23 cellular contexts compared by ENCODE assay signal in genomic region chr9:25449503-25449902, GRCh38.
DNase-seq lines count a peak whose midpoint lies in the region; ATAC-seq, FAIRE-seq and TF ChIP-seq lines count a peak whose summit lies in the region.
"Had no signal": no experiment of that assay in that cellular context is flagged by ENCODE, and none has a peak within 500 bp of the region (broad histone marks: within the 10 kb centered on the region; RNA-seq: fewer than 3 reads in every experiment).

No MANE protein-coding gene starts in this region.

- H3K27ac ChIP-seq in effector memory CD4-positive, alpha-beta T cell (ENCODE audit: insufficient read depth, low read length, poor library complexity, severe bottlenecking): no peak overlapping the region
- H3K27ac ChIP-seq: GM23248, HL-60 had no signal

- CTCF ChIA-PET in HEK293T (lab: Yijun Ruan, JAX): no interaction called here

- POLR2A ChIA-PET in HEK293T (lab: Yijun Ruan, JAX): no interaction called here

- no peaks in the 10 kb centered on the region for H3K4me1 ChIP-seq in effector memory CD4-positive, alpha-beta T cell (ENCODE audit: control insufficient read depth, insufficient read depth, low read length, poor library complexity, severe bottlenecking)
- H3K4me1 ChIP-seq: BE2C, HAP-1 had no signal

- DNase-seq in HT1080 (ENCODE audit: low read depth) (peak; percentile 22), bronchial epithelial cell (ENCODE audit: low read depth) (peak; percentile 41), glomerular visceral epithelial cell (ENCODE audit: extremely low spot score) (peak; percentile 7), HEK293T (ENCODE audit: extremely low spot score) (no peak), NCI-H1436 treated with DMSO at 0.1 percent for 48 hours (lab: John Stamatoyannopoulos, UW) (no peak), nucleus accumbens (lab: John Stamatoyannopoulos, UW) (no peak)
- no peak for DNase-seq in effector memory CD4-positive, alpha-beta T cell
- DNase-seq: ACHN; BE2C; C1 segment of cervical spinal cord; CD4-positive, CD25-positive, alpha-beta regulatory T cell; CD8-positive, alpha-beta memory T cell; COR-L47; DMS79 treated with DMSO at 0.1 percent for 48 hours; GF-D8; GM23248; IMR-90 had no signal

- TF ChIP-seq CTCF in bronchial epithelial cell (IDR thresholded peaks at IDR 0.05; ENCODE audit: insufficient read depth, low read length, severe bottlenecking): no peak

- FAIRE-seq in bronchial epithelial cell (lab: Jason Lieb, UNC): no peak
- FAIRE-seq: A204.1, HTR-8/SVneo, K562 had no signal

- H3K36me3 ChIP-seq in bronchial epithelial cell (ENCODE audit: control insufficient read depth, insufficient read depth, low read length): no peaks in the 10 kb centered on the region
- H3K36me3 ChIP-seq in effector memory CD4-positive, alpha-beta T cell (ENCODE audit: control insufficient read depth, insufficient read depth, low read length): no peaks in the 10 kb centered on the region
- H3K36me3 ChIP-seq: BE2C, HAP-1 had no signal

- H3K4me3 ChIP-seq in bronchial epithelial cell (ENCODE audit: low read depth, low read length): no peak overlapping the region
- no peak overlapping the region for H3K4me3 ChIP-seq in effector memory CD4-positive, alpha-beta T cell (ENCODE audit: insufficient read depth, low read depth, low read length, poor library complexity, severe bottlenecking)
- H3K4me3 ChIP-seq: GM23248, HAP-1, K562 had no signal

- H3K9me3 ChIP-seq in effector memory CD4-positive, alpha-beta T cell (ENCODE audit: control insufficient read depth, low read length): no peaks in the 10 kb centered on the region
- H3K9me3 ChIP-seq: BE2C, HAP-1 had no signal

- no peaks in the 10 kb centered on the region for H3K27me3 ChIP-seq in bronchial epithelial cell (ENCODE audit: control insufficient read depth, insufficient read depth, low read length)
- H3K27me3 ChIP-seq in effector memory CD4-positive, alpha-beta T cell (replicated peaks; ENCODE audit: control insufficient read depth, insufficient read depth, low read length, poor library complexity, severe bottlenecking): no peaks in the 10 kb centered on the region

- ATAC-seq in GM18868 (IDR thresholded peaks at IDR 0.05; ENCODE audit: unreplicated experiment): peak; percentile 67
- ATAC-seq: K562 had no signal

TF ChIP-seq in HEK293T, 16 proteins besides CTCF, POLR2A, EP300 and RAD21:
- TF ChIP-seq FOXK2 (IDR thresholded peaks at IDR 0.05) (no peak), SP1 (IDR thresholded peaks at IDR 0.05) (no peak), ELF4 (IDR thresholded peaks at IDR 0.05) (no peak), CTBP1 (IDR thresholded peaks at IDR 0.05; ENCODE audit: borderline replicate concordance) (no peak), ZNF384 (IDR thresholded peaks at IDR 0.05) (no peak), L3MBTL2 (conservative IDR thresholded peaks at IDR 0.05) (no peak), ARNT (IDR thresholded peaks at IDR 0.05) (no peak), FOXM1 (IDR thresholded peaks at IDR 0.05; ENCODE audit: borderline replicate concordance) (no peak), TARDBP (IDR thresholded peaks at IDR 0.05) (no peak), PKNOX1 (IDR thresholded peaks at IDR 0.05) (no peak), NFRKB (IDR thresholded peaks at IDR 0.05) (no peak), LEF1 (IDR thresholded peaks at IDR 0.05; ENCODE audit: borderline replicate concordance) (no peak), BHLHE40 (IDR thresholded peaks at IDR 0.05; ENCODE audit: borderline replicate concordance) (no peak), SUZ12 (IDR thresholded peaks at IDR 0.05) (no peak), HDGF (IDR thresholded peaks at IDR 0.05; ENCODE audit: borderline replicate concordance) (no peak), FOXA1 (IDR thresholded peaks at IDR 0.05) (no peak)

Comparison
In these comparisons a context has a peak if more than half of its experiments do, and no peak if none do; other contexts are left out.
1. DNase-seq: peak in HT1080 (single experiment), bronchial epithelial cell (single experiment) and glomerular visceral epithelial cell (single experiment); none in HEK293T (single experiment), effector memory CD4-positive, alpha-beta T cell (0 of 3), NCI-H1436 treated with DMSO at 0.1 percent for 48 hours (single experiment) and nucleus accumbens (0 of 56).